8 cellular contexts compared by ENCODE assay signal in the genomic region with DNA sequence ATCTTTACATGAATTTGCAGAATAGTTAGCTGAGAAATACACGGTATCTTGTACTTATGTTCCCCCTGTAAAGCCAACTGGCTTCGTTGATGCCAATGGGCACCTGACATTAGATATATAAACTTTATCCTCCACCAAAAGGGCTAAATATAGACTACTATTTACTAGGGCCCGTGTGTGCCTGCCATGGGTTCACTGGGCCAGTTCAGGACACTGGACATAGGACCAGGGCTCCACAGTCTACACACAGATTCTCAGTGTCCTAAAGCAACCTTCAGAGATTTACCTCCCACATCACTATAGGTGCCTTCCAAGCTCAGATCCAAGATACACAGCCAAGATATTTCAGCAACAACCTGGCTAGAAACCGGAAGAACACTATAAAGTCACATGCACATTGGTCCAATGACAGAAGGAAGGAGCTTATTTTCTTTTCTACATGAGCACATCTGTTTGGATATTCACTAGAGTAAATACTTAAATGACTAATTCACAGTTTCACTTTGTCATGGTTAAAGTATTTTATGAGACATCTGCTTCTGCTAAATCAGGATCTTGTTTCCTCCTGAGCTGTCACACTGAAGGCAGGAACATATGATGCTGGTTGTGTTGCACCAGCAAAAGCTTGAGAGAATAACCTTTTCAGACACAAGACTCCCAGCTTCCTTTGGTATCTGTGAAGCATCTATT.
DNase-seq lines count a peak whose midpoint lies in the region; ATAC-seq and TF ChIP-seq lines count a peak whose summit lies in the region.

No MANE protein-coding gene starts in this region.

- H3K36me3 ChIP-seq in WERI-Rb-1, result no peaks in the 10 kb centered on the region

- no peaks in the 10 kb centered on the region for H3K27me3 ChIP-seq in WERI-Rb-1 (ENCODE audit: insufficient read depth, low read depth, severe bottlenecking)

- H3K4me3 ChIP-seq in fibroblast of villous mesenchyme (ENCODE audit: low read depth, low read length) (no peak overlapping the region), WERI-Rb-1 (ENCODE audit: low read depth, low read length) (no peak overlapping the region)

- TF ChIP-seq CTCF in fibroblast of villous mesenchyme (IDR thresholded peaks at IDR 0.05; ENCODE audit: insufficient read depth, low read depth, low read length), result no peak
- no peak for TF ChIP-seq CTCF in WERI-Rb-1 (IDR thresholded peaks at IDR 0.05; ENCODE audit: low read depth, low read length)

- no peak overlapping the region for H3K27ac ChIP-seq in WERI-Rb-1

- H3K9me3 ChIP-seq in WERI-Rb-1 (ENCODE audit: severe bottlenecking), result no peaks in the 10 kb centered on the region

- in situ Hi-C loops in G401 (cut with HindIII; ENCODE audit: low sequenced_read_pairs), result no loop called here

- peak; percentile 81 for DNase-seq in DMS79 treated with DMSO at 0.1 percent for 48 hours (lab: John Stamatoyannopoulos, UW)
- DNase-seq in fibroblast of villous mesenchyme (ENCODE audit: low read depth), result peak; percentile 56
- no peak for DNase-seq in G401 (ENCODE audit: low spot score)
- no peak for DNase-seq in NCI-H774 (lab: John Stamatoyannopoulos, UW)
- no peak for DNase-seq in COLO829 (ENCODE audit: low spot score)
- DNase-seq in WERI-Rb-1, result no peak

- ATAC-seq in GM19468 (IDR thresholded peaks at IDR 0.05; ENCODE audit: extremely low read depth, unreplicated experiment) (peak; percentile 36), HG03571 (IDR thresholded peaks at IDR 0.05; ENCODE audit: unreplicated experiment) (peak; percentile 72)

Comparison
In these comparisons a context has a peak if more than half of its experiments do, and no peak if none do; other contexts are left out.
1. DNase-seq: peak in DMS79 treated with DMSO at 0.1 percent for 48 hours (single experiment) and fibroblast of villous mesenchyme (single experiment); none in G401 (single experiment), NCI-H774 (single experiment), COLO829 (single experiment) and WERI-Rb-1 (single experiment).